Comparison of ENCODE assay signal across 1 cellular context in the genomic region with DNA sequence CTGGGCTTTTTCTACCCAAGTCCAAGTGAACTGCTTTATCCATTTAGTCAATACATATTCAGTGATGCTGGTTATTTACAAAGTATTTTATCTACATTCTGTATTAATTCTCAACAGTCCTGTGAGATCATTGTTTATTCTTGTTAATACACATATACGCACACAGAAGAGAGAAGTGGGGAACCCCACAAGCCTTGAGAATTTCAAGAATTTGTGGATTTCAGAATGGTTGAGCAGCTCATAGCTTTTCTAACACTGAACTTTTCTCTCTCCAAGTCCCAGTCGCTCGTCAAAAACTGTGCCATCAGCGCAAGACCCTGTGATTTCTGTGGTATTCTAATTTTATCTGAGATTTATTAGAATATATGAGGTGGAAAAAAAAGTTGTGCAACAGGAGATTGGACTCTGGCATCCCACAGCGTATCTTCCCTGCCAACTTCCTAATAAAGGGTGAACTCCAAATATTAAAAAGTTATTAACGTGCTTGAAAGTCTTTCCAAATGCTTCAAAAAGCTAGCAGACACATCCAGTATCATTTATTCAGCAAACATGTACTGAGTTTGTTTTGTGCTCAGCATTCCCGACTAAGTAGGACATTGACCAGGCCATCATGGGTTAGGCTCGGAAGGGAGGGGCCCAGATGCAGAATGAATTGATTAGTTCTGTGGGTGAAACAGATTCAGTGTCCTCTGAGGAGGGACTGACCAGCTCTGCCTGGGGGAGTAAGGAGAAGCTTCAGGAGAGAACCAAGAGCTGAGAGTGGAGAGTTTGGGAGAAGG.
TF ChIP-seq lines count a peak whose summit lies in the region.

No MANE protein-coding gene starts in this region.

TF ChIP-seq in liver, 16 proteins besides CTCF, POLR2A, EP300 and RAD21 (continued from another document):
- peak; percentile 28 for TF ChIP-seq NR2F2 (IDR thresholded peaks at IDR 0.05)
- peak; percentile 41 to 68 for TF ChIP-seq HNF4A (conservative IDR thresholded peaks at IDR 0.05)
- TF ChIP-seq SP1 (IDR thresholded peaks at IDR 0.05): peak; percentile 47
- TF ChIP-seq, protein P1, sequence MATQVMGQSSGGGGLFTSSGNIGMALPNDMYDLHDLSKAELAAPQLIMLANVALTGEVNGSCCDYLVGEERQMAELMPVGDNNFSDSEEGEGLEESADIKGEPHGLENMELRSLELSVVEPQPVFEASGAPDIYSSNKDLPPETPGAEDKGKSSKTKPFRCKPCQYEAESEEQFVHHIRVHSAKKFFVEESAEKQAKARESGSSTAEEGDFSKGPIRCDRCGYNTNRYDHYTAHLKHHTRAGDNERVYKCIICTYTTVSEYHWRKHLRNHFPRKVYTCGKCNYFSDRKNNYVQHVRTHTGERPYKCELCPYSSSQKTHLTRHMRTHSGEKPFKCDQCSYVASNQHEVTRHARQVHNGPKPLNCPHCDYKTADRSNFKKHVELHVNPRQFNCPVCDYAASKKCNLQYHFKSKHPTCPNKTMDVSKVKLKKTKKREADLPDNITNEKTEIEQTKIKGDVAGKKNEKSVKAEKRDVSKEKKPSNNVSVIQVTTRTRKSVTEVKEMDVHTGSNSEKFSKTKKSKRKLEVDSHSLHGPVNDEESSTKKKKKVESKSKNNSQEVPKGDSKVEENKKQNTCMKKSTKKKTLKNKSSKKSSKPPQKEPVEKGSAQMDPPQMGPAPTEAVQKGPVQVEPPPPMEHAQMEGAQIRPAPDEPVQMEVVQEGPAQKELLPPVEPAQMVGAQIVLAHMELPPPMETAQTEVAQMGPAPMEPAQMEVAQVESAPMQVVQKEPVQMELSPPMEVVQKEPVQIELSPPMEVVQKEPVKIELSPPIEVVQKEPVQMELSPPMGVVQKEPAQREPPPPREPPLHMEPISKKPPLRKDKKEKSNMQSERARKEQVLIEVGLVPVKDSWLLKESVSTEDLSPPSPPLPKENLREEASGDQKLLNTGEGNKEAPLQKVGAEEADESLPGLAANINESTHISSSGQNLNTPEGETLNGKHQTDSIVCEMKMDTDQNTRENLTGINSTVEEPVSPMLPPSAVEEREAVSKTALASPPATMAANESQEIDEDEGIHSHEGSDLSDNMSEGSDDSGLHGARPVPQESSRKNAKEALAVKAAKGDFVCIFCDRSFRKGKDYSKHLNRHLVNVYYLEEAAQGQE (IDR thresholded peaks at IDR 0.05): no peak
